16 cellular contexts compared by ENCODE assay signal in genomic region chr10:90023950-90024349, GRCh38.
"Had no signal": no experiment of that assay in that cellular context is flagged by ENCODE, and none has a peak within 500 bp of the region (broad histone marks: within the 10 kb centered on the region; RNA-seq: fewer than 3 reads in every experiment).

No MANE protein-coding gene starts in this region.

- H3K4me1 ChIP-seq: body of pancreas, lower lobe of right lung, sigmoid colon, spleen, upper lobe of right lung had no signal

- DNase-seq: activated CD4-positive, alpha-beta T cell treated with anti-CD3 and anti-CD28 coated beads for 36 hours; activated CD4-positive, alpha-beta T cell treated with anti-CD3 and anti-CD28 coated beads, Interleukin-2, amount 50 U/mL, for 48 hours; activated gamma-delta T cell treated with Interleukin-2 at 50 U/mL for 16 hours; body of pancreas; foreskin fibroblast; islet precursor cell; lower lobe of right lung; sigmoid colon; spleen; stimulated activated CD4-positive, alpha-beta T cell treated with anti-CD3 and anti-CD28 coated beads, Interleukin-4, amount 100 ng/mL, for 4 hours; upper lobe of right lung had no signal

- H3K9me3 Mint-ChIP-seq: stimulated activated memory B cell treated with anti-CD40 and anti-IgM and Interleukin-4, amounts not matched to agents 10 μg/mL and 1 μg/mL and 100 μg/mL, for 72 hours had no signal

- H3K27me3 ChIP-seq: body of pancreas, sigmoid colon, spleen, upper lobe of right lung had no signal

- H3K27ac ChIP-seq: body of pancreas, lower lobe of right lung, sigmoid colon, spleen, upper lobe of right lung had no signal

- H3K27ac Mint-ChIP-seq: activated CD4-positive, alpha-beta T cell treated with anti-CD3 and anti-CD28 coated beads for 36 hours; activated naive CD8-positive, alpha-beta T cell; mesothelial cell of epicardium; natural killer cell treated with Interleukin-12 subunit alpha and Interleukin-12 subunit beta and Interleukin-15 and Interleukin-18, amount 100 ng/mL, for 72 hours; stimulated activated memory B cell treated with anti-CD40 and anti-IgM and Interleukin-4, amounts not matched to agents 10 μg/mL and 1 μg/mL and 100 μg/mL, for 72 hours; WTC11 had no signal

- H3K4me3 Mint-ChIP-seq: activated CD4-positive, alpha-beta T cell treated with anti-CD3 and anti-CD28 coated beads for 36 hours; activated naive CD8-positive, alpha-beta T cell; mesothelial cell of epicardium; natural killer cell treated with Interleukin-12 subunit alpha and Interleukin-12 subunit beta and Interleukin-15 and Interleukin-18, amount 100 ng/mL, for 72 hours; stimulated activated memory B cell treated with anti-CD40 and anti-IgM and Interleukin-4, amounts not matched to agents 10 μg/mL and 1 μg/mL and 100 μg/mL, for 72 hours; WTC11 had no signal

- H3K4me3 ChIP-seq: body of pancreas, lower lobe of right lung, sigmoid colon, spleen, upper lobe of right lung had no signal

- H3K27me3 Mint-ChIP-seq: natural killer cell treated with Interleukin-12 subunit alpha and Interleukin-12 subunit beta and Interleukin-15 and Interleukin-18, amount 100 ng/mL, for 72 hours had no signal

- H3K36me3 Mint-ChIP-seq: activated naive CD8-positive, alpha-beta T cell; mesothelial cell of epicardium; natural killer cell treated with Interleukin-12 subunit alpha and Interleukin-12 subunit beta and Interleukin-15 and Interleukin-18, amount 100 ng/mL, for 72 hours; stimulated activated memory B cell treated with anti-CD40 and anti-IgM and Interleukin-4, amounts not matched to agents 10 μg/mL and 1 μg/mL and 100 μg/mL, for 72 hours had no signal

- H3K9me3 ChIP-seq: body of pancreas, lower lobe of right lung, sigmoid colon, spleen, upper lobe of right lung had no signal

- H3K4me1 Mint-ChIP-seq: activated CD4-positive, alpha-beta T cell treated with anti-CD3 and anti-CD28 coated beads for 36 hours had no signal

- H3K36me3 ChIP-seq: lower lobe of right lung, sigmoid colon, spleen, upper lobe of right lung had no signal

- ATAC-seq: activated CD4-positive, alpha-beta T cell treated with anti-CD3 and anti-CD28 coated beads for 36 hours; body of pancreas; lower lobe of right lung; natural killer cell treated with Interleukin-12 subunit alpha and Interleukin-12 subunit beta and Interleukin-15 and Interleukin-18, amount 100 ng/mL, for 72 hours; stimulated activated memory B cell treated with anti-CD40 and anti-IgM and Interleukin-4, amounts not matched to agents 10 μg/mL and 1 μg/mL and 100 μg/mL, for 72 hours; upper lobe of right lung; WTC11 had no signal
